Comparison of ENCODE assay signal across 14 cellular contexts in genomic region chr11:102467853-102468580, GRCh38. TPM values are rescaled to one million over a fixed set of nuclear protein-coding genes. Genes with fewer than 3 reads are reported as not detected.
DNase-seq lines count a peak whose midpoint lies in the region; ATAC-seq and TF ChIP-seq lines count a peak whose summit lies in the region.
"Had no signal": no experiment of that assay in that cellular context is flagged by ENCODE, and none has a peak within 500 bp of the region (broad histone marks: within the 10 kb centered on the region; RNA-seq: fewer than 3 reads in every experiment).

No MANE protein-coding gene starts in this region.

- H3K79me2 ChIP-seq in osteoblast (ENCODE audit: insufficient read depth, low read length) = no peaks in the 10 kb centered on the region

- H3K4me2 ChIP-seq in osteoblast (ENCODE audit: insufficient read depth, low read length) = peak overlapping the region; percentile 71
- H3K4me2 ChIP-seq: neural progenitor cell had no signal

- no peaks in the 10 kb centered on the region for H3K9me3 ChIP-seq in KOPT-K1 (ENCODE audit: insufficient read depth, low read length, poor library complexity, severe bottlenecking)
- no peaks in the 10 kb centered on the region for H3K9me3 ChIP-seq in breast epithelium
- no peaks in the 10 kb centered on the region for H3K9me3 ChIP-seq in osteoblast (ENCODE audit: low read depth, low read length)
- H3K9me3 ChIP-seq: thoracic aorta had no signal

- DNase-seq in NCI-H2196 (lab: John Stamatoyannopoulos, UW; ENCODE audit: unreplicated experiment) (peak; percentile 35), NCI-H2196 treated with DMSO at 0.1 percent for 48 hours (lab: John Stamatoyannopoulos, UW; ENCODE audit: unreplicated experiment) (no peak), breast epithelium (ENCODE audit: low spot score in 2 of 2) (no peak), osteoblast (ENCODE audit: insufficient read length, low spot score, missing footprints) (no peak), erythroblast (lab: John Stamatoyannopoulos, UW) (no peak)
- DNase-seq in activated CD4-positive, CD25-positive, alpha-beta regulatory T cell (lab: John Stamatoyannopoulos, UW) = no peak
- DNase-seq: activated gamma-delta T cell treated with Interleukin-2 at 50 U/mL for 16 hours, caudate nucleus, KG1, NCI-H1694 treated with DMSO at 0.1 percent for 48 hours had no signal

- ATAC-seq in GM21526 (IDR thresholded peaks at IDR 0.05; ENCODE audit: low FRiP score, unreplicated experiment) = no peak

- no peak for TF ChIP-seq CTCF in breast epithelium (IDR thresholded peaks at IDR 0.05)
- TF ChIP-seq CTCF in osteoblast (IDR thresholded peaks at IDR 0.05; ENCODE audit: extremely low read depth, low read depth, low read length) = no peak

- H3K4me1 ChIP-seq in breast epithelium (peaks cover 0 to 8% of the 10 kb centered on the region in 2 donors), osteoblast (ENCODE audit: insufficient read depth, low read length) (peaks cover 18% of the 10 kb centered on the region)
- H3K4me1 ChIP-seq: neural progenitor cell had no signal

- peak overlapping the region; percentile 25 for H2AFZ ChIP-seq in osteoblast (ENCODE audit: low read length)

- H4K20me1 ChIP-seq in osteoblast (ENCODE audit: insufficient read depth, low read length) = no peaks in the 10 kb centered on the region

- TF ChIP-seq POLR2A in breast epithelium (IDR thresholded peaks at IDR 0.05) (no peak), erythroblast (IDR thresholded peaks at IDR 0.05; ENCODE audit: low read length) (no peak)

- H3K4me3 ChIP-seq in breast epithelium = no peak overlapping the region
- no peak overlapping the region for H3K4me3 ChIP-seq in osteoblast (ENCODE audit: insufficient read depth, low read length)
- H3K4me3 ChIP-seq: neural progenitor cell, thoracic aorta had no signal

- H3K27me3 ChIP-seq in breast epithelium (no peaks in the 10 kb centered on the region), osteoblast (ENCODE audit: insufficient read depth, low read length) (no peaks in the 10 kb centered on the region)
- H3K27me3 ChIP-seq: neural progenitor cell had no signal

- no peaks in the 10 kb centered on the region for H3K36me3 ChIP-seq in KOPT-K1 (ENCODE audit: insufficient read depth, low read length)
- H3K36me3 ChIP-seq in breast epithelium = no peaks in the 10 kb centered on the region
- H3K36me3 ChIP-seq in osteoblast (ENCODE audit: insufficient read depth, low read length) = no peaks in the 10 kb centered on the region
- H3K36me3 ChIP-seq: neural progenitor cell, thoracic aorta had no signal

- H3K27ac ChIP-seq in KOPT-K1 (ENCODE audit: low read depth, low read length, poor library complexity, severe bottlenecking) (peak overlapping the region; percentile 37), breast epithelium (peak overlapping the region; percentile 54 to 67), osteoblast (ENCODE audit: low read depth, low read length) (no peak overlapping the region)
- H3K27ac ChIP-seq: neural progenitor cell, thoracic aorta had no signal

- intact Hi-C loops in breast epithelium (cut with DNase I; ENCODE audit: low total_unique reads) = no loop called here

RNA-seq across cellular contexts. Expression of gene TMEM123, which starts 15.5 kb away (rescaled TPM):
- total RNA-seq in breast epithelium (100 to 1,000 TPM in 2 of 3 donors, 10 to 100 TPM in 1; 74.6 to 307 (median 167) TPM), osteoblast (89.3 and 91.9 TPM in 2 replicates)
